Comparison of ENCODE assay signal across 2 cellular contexts in genomic region chr15:92801774-92802464, GRCh38.
A peak's percentile ranks its signal among the peaks of the same experiment; 100 is the strongest.
TF ChIP-seq lines count a peak whose summit lies in the region.

No MANE protein-coding gene starts in this region.

TF ChIP-seq in K562, 482 proteins besides CTCF, POLR2A, EP300 and RAD21 (continued from another document and continues in another):
- TF ChIP-seq, protein P1, sequence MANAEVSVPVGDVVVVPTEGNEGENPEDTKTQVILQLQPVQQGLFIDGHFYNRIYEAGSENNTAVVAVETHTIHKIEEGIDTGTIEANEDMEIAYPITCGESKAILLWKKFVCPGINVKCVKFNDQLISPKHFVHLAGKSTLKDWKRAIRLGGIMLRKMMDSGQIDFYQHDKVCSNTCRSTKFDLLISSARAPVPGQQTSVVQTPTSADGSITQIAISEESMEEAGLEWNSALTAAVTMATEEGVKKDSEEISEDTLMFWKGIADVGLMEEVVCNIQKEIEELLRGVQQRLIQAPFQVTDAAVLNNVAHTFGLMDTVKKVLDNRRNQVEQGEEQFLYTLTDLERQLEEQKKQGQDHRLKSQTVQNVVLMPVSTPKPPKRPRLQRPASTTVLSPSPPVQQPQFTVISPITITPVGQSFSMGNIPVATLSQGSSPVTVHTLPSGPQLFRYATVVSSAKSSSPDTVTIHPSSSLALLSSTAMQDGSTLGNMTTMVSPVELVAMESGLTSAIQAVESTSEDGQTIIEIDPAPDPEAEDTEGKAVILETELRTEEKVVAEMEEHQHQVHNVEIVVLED (CRISPR knock-in tag; IDR thresholded peaks at IDR 0.05): no peak
- TF ChIP-seq ZEB2 (IDR thresholded peaks at IDR 0.05) (0 out of 2 replicates have a peak, but pooled peaks have one; percentile 15), ZNF766 (CRISPR knock-in tag; conservative IDR thresholded peaks at IDR 0.05) (0 out of 2 replicates have a peak, but pooled peaks have one; percentile 38), BRD9 (IDR thresholded peaks at IDR 0.05; ENCODE audit: low read depth, partially characterized antibody) (no peak), TBP (optimal IDR thresholded peaks at IDR 0.05; ENCODE audit: low read depth, low read length) (peak; percentile 44), POU5F1 (IDR thresholded peaks at IDR 0.05; ENCODE audit: borderline replicate concordance, low read depth, low read length, partially characterized antibody) (no peak), HMG20B (CRISPR knock-in tag; IDR thresholded peaks at IDR 0.05) (no peak), U2AF2 (optimal IDR thresholded peaks at IDR 0.05; ENCODE audit: low read depth, low read length) (no peak), NR3C1 (CRISPR knock-in tag; IDR thresholded peaks at IDR 0.05) (no peak), RFX1 (IDR thresholded peaks at IDR 0.05) (no peak), COPS2 (conservative IDR thresholded peaks at IDR 0.05) (no peak), MYC (IDR thresholded peaks at IDR 0.05; ENCODE audit: low read depth, low read length) (no peak), MYC (CRISPR knock-in tag; IDR thresholded peaks at IDR 0.05; ENCODE audit: borderline replicate concordance, low read depth) (no peak), THRB (CRISPR knock-in tag; conservative IDR thresholded peaks at IDR 0.05) (no peak), SP2 (IDR thresholded peaks at IDR 0.05; ENCODE audit: extremely low read depth, low read depth, low read length, poor library complexity, severe bottlenecking) (no peak), ARNT (IDR thresholded peaks at IDR 0.05) (peak in 1 of 2 experiments; percentile 62; a peak in 1 of 4 replicates)
- TF ChIP-seq, protein P2, sequence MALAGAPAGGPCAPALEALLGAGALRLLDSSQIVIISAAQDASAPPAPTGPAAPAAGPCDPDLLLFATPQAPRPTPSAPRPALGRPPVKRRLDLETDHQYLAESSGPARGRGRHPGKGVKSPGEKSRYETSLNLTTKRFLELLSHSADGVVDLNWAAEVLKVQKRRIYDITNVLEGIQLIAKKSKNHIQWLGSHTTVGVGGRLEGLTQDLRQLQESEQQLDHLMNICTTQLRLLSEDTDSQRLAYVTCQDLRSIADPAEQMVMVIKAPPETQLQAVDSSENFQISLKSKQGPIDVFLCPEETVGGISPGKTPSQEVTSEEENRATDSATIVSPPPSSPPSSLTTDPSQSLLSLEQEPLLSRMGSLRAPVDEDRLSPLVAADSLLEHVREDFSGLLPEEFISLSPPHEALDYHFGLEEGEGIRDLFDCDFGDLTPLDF (CRISPR knock-in tag; IDR thresholded peaks at IDR 0.05): no peak; the same call in 1 of the 2 replicates
- TF ChIP-seq, protein P3, sequence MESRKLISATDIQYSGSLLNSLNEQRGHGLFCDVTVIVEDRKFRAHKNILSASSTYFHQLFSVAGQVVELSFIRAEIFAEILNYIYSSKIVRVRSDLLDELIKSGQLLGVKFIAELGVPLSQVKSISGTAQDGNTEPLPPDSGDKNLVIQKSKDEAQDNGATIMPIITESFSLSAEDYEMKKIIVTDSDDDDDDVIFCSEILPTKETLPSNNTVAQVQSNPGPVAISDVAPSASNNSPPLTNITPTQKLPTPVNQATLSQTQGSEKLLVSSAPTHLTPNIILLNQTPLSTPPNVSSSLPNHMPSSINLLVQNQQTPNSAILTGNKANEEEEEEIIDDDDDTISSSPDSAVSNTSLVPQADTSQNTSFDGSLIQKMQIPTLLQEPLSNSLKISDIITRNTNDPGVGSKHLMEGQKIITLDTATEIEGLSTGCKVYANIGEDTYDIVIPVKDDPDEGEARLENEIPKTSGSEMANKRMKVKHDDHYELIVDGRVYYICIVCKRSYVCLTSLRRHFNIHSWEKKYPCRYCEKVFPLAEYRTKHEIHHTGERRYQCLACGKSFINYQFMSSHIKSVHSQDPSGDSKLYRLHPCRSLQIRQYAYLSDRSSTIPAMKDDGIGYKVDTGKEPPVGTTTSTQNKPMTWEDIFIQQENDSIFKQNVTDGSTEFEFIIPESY (CRISPR knock-in tag; IDR thresholded peaks at IDR 0.05): no peak

TF ChIP-seq in HepG2, 621 proteins besides CTCF, POLR2A, EP300 and RAD21 (continued from another document):
- TF ChIP-seq ZBTB10 (CRISPR knock-in tag; IDR thresholded peaks at IDR 0.05; ENCODE audit: borderline replicate concordance) (no peak), FOSL2 (CRISPR knock-in tag; IDR thresholded peaks at IDR 0.05) (peak; percentile 28; the same call in 1 of the 2 replicates), ZBTB26 (CRISPR knock-in tag; IDR thresholded peaks at IDR 0.05; ENCODE audit: borderline replicate concordance) (peak; percentile 54; the same call in 1 of the 2 replicates), ZNF572 (CRISPR knock-in tag; IDR thresholded peaks at IDR 0.05) (no peak), SNAPC4 (CRISPR knock-in tag; IDR thresholded peaks at IDR 0.05) (no peak)
- TF ChIP-seq, protein P4, sequence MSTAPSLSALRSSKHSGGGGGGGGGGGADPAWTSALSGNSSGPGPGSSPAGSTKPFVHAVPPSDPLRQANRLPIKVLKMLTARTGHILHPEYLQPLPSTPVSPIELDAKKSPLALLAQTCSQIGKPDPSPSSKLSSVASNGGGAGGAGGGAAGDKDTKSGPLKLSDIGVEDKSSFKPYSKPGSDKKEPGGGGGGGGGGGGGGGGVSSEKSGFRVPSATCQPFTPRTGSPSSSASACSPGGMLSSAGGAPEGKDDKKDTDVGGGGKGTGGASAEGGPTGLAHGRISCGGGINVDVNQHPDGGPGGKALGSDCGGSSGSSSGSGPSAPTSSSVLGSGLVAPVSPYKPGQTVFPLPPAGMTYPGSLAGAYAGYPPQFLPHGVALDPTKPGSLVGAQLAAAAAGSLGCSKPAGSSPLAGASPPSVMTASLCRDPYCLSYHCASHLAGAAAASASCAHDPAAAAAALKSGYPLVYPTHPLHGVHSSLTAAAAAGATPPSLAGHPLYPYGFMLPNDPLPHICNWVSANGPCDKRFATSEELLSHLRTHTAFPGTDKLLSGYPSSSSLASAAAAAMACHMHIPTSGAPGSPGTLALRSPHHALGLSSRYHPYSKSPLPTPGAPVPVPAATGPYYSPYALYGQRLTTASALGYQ (CRISPR knock-in tag; IDR thresholded peaks at IDR 0.05): peak; percentile 31; the same call in 1 of the 2 replicates
